In the genomic region with DNA sequence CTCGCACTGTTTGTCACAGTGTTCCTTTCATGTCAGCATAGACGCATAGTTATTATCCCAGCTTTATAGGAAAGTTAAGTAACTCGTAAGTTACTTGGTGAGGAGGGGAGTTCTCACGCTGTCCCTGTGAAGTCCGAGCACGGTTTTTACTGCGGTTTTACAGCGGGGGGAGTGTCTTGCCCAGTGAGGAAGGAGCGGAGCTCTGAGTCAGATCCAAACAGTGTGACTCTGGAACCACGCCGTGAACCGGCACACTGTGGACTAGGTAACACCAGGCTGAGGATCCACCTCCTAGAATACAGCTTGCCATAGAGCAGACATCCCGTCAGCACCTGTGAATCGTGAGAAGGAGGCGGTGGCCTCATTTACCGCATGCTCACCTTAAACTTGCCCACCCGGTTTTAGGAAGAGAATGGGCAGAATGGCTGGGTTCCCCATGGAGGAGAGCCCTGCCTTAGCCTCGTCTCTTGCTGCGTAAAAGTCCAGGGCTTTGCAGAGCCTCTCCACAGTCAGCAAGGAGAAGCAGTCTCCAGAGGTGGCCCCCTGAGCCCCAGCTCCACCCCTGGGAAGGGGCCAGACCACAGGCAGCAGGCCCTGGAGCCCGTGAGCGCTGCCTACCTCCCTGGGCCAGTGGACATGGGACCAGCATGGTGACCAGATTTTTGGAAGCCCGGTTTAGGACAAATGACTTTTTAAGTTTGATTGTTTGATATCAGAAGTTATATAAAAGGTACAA, we compare ENCODE assay signal across 1 cellular context.
TF ChIP-seq lines count a peak whose summit lies in the region.

No MANE protein-coding gene starts in this region.

TF ChIP-seq in K562, 482 proteins besides CTCF, POLR2A, EP300 and RAD21:
- TF ChIP-seq ZNF431 (CRISPR knock-in tag; IDR thresholded peaks at IDR 0.05) (0 out of 2 replicates have a peak, but pooled peaks have one; percentile 31), ZSCAN32 (CRISPR knock-in tag; IDR thresholded peaks at IDR 0.05) (peak; percentile 67; the same call in 1 of the 2 replicates), FOSL1 (tag; conservative IDR thresholded peaks at IDR 0.05) (0 out of 2 replicates have a peak, but pooled peaks have one; percentile 25), ZZZ3 (IDR thresholded peaks at IDR 0.05) (no peak), EP400 (IDR thresholded peaks at IDR 0.05) (no peak), ZNF57 (CRISPR knock-in tag; IDR thresholded peaks at IDR 0.05) (no peak), MAFF (IDR thresholded peaks at IDR 0.05; ENCODE audit: low read length) (no peak), VEZF1 (CRISPR knock-in tag; IDR thresholded peaks at IDR 0.05) (peak; percentile 74), CBFB (CRISPR knock-in tag; IDR thresholded peaks at IDR 0.05) (0 out of 2 replicates have a peak, but pooled peaks have one; percentile 50), ZBTB1 (CRISPR knock-in tag; IDR thresholded peaks at IDR 0.05; ENCODE audit: borderline replicate concordance, low read depth) (0 out of 2 replicates have a peak, but pooled peaks have one; percentile 38), ELK1 (CRISPR knock-in tag; IDR thresholded peaks at IDR 0.05) (no peak)
